In genomic region chr10:14518141-14518540, GRCh38 we compare ENCODE assay signal across 15 cellular contexts.
DNase-seq lines count a peak whose midpoint lies in the region; ATAC-seq, FAIRE-seq and TF ChIP-seq lines count a peak whose summit lies in the region.
"Had no signal": no experiment of that assay in that cellular context is flagged by ENCODE, and none has a peak within 500 bp of the region (broad histone marks: within the 10 kb centered on the region; RNA-seq: fewer than 3 reads in every experiment).

No MANE protein-coding gene starts in this region.

- DNase-seq in HepG2 (ENCODE audit: low spot score) (no peak), right lobe of liver (no peak), IMR-90 (no peak), left colon (no peak), COLO668 (lab: John Stamatoyannopoulos, UW; ENCODE audit: unreplicated experiment) (no peak), frontal cortex (ENCODE audit: low spot score in 2 of 2) (no peak), chondrocyte (ENCODE audit: low spot score) (no peak)
- DNase-seq: CD8-positive, alpha-beta memory T cell; DMS153; DMS79; GDM1; GOT3; H9 had no signal

- H4K5ac ChIP-seq in IMR-90 (ENCODE audit: low read depth, low read length), result no peak overlapping the region

- H3K14ac ChIP-seq in IMR-90 (replicated peaks; ENCODE audit: low read depth, low read length), result no peak overlapping the region

- no peak overlapping the region for H3K56ac ChIP-seq in IMR-90 (ENCODE audit: extremely low read depth, insufficient read depth, low read length)

- peaks cover 12% of the 10 kb centered on the region for H3K36me3 Mint-ChIP-seq in chondrocyte (ENCODE audit: low read depth)

- H3K36me3 ChIP-seq in HepG2 (replicated peaks in 1 of 2; ENCODE audit: control insufficient read depth in 1 of 2, insufficient read depth in 2 of 2, low read length in 2 of 2), result peaks cover 14 to 28% of the 10 kb centered on the region in 2 experiments; a peak in 4 of 5 replicates
- H3K36me3 ChIP-seq in right lobe of liver, result peaks cover 0 to 37% (median 19%) of the 10 kb centered on the region in 4 donors
- peaks cover 30% of the 10 kb centered on the region for H3K36me3 ChIP-seq in IMR-90 (ENCODE audit: control insufficient read depth, insufficient read depth, low read length)

- no peak overlapping the region for H2BK15ac ChIP-seq in IMR-90 (ENCODE audit: low read depth, low read length)

- H3K4me3 ChIP-seq in HepG2 (replicated peaks in 1 of 3; ENCODE audit: insufficient read depth in 1 of 3, low read depth in 2 of 3, low read length in 3 of 3) (no peak overlapping the region), right lobe of liver (no peak overlapping the region), IMR-90 (ENCODE audit: insufficient read depth, low read depth, low read length) (no peak overlapping the region)
- H3K4me3 ChIP-seq: BLaER1 treated with 17β-estradiol and CSF1 and Interleukin-3, amounts not matched to agents 10 nM and 100 nM had no signal

- H2AK9ac ChIP-seq in IMR-90 (replicated peaks; ENCODE audit: low read depth, low read length, poor library complexity), result no peak overlapping the region

- H3K9me1 ChIP-seq in IMR-90 (ENCODE audit: insufficient read depth, low read length), result peaks cover 5% of the 10 kb centered on the region

- BruUV-seq in HepG2 (replicated peaks; lab: Mats Ljungman, UMichigan) (no TSS peak), IMR-90 (replicated peaks; lab: Mats Ljungman, UMichigan) (no TSS peak)

- ATAC-seq in HepG2 (no peak), right lobe of liver (no peak), IMR-90 (ENCODE audit: low read depth) (no peak), left colon (peak; percentile 69)

- no peak overlapping the region for H3K4ac ChIP-seq in IMR-90 (ENCODE audit: low read depth, low read length)

- H3K9ac ChIP-seq in HepG2 (ENCODE audit: insufficient read depth, low read depth, low read length), result no peak overlapping the region
- H3K9ac ChIP-seq in IMR-90 (ENCODE audit: low read depth, low read length), result no peak overlapping the region
- H3K9ac ChIP-seq: BLaER1 treated with 17β-estradiol and CSF1 and Interleukin-3, amounts not matched to agents 10 nM and 100 nM had no signal

- H3K9me3 ChIP-seq in HepG2 (ENCODE audit: low read length) (no peaks in the 10 kb centered on the region), right lobe of liver (no peaks in the 10 kb centered on the region), IMR-90 (ENCODE audit: control insufficient read depth, insufficient read depth, low read length) (no peaks in the 10 kb centered on the region)

- POLR2A ChIA-PET in HepG2 (lab: Yijun Ruan, JAX) (no interaction called here), IMR-90 (lab: Charles Lee; ENCODE audit: unreplicated experiment) (no interaction called here)

- no peaks in the 10 kb centered on the region for H3K27me3 Mint-ChIP-seq in chondrocyte (ENCODE audit: low read depth)
- H3K27me3 Mint-ChIP-seq: B cell; CD8-positive, alpha-beta memory T cell had no signal

- FAIRE-seq in HepG2 (lab: Jason Lieb, UNC), result no peak
- no peak for FAIRE-seq in frontal cortex (lab: Jason Lieb, UNC)

- no peak overlapping the region for H2AK5ac ChIP-seq in IMR-90 (ENCODE audit: low read depth, low read length)

- H3K4me3 Mint-ChIP-seq in chondrocyte (ENCODE audit: unreplicated experiment), result no peak overlapping the region
- H3K4me3 Mint-ChIP-seq: B cell; CD8-positive, alpha-beta memory T cell; H9 had no signal

- H3K9me3 Mint-ChIP-seq in chondrocyte (ENCODE audit: low read depth), result no peaks in the 10 kb centered on the region
- H3K9me3 Mint-ChIP-seq: CD8-positive, alpha-beta memory T cell; H9 had no signal

- H4K91ac ChIP-seq in IMR-90 (ENCODE audit: insufficient read depth, low read depth, low read length), result no peak overlapping the region

- 98% methylated on average over 3 of the region's 3 CpGs for WGBS in HepG2 (ENCODE audit: low lambda C conversion rate)
- 88% methylated on average over 3 of the region's 3 CpGs for WGBS in right lobe of liver (ENCODE audit: insufficient coverage, low coverage, low lambda C conversion rate, missing lambda C conversion rate)
- no CpG with 5 or more reads among the region's 3 CpGs for WGBS in IMR-90 (ENCODE audit: extremely low coverage in 2 of 2, insufficient read length in 1 of 2), 2 experiments

- H3K4me1 ChIP-seq in HepG2 (ENCODE audit: insufficient read depth, low read length), result no peaks in the 10 kb centered on the region
- no peaks in the 10 kb centered on the region for H3K4me1 ChIP-seq in right lobe of liver
- H3K4me1 ChIP-seq in IMR-90 (ENCODE audit: control insufficient read depth, insufficient read depth, low read length), result no peaks in the 10 kb centered on the region
- H3K4me1 ChIP-seq: BLaER1 treated with 17β-estradiol and CSF1 and Interleukin-3, amounts not matched to agents 10 nM and 100 nM had no signal

- dilution Hi-C loops in IMR-90 (cut with HindIII; ENCODE audit: low sequenced_read_pairs, unreplicated experiment), result no loop called here

- no peak overlapping the region for H2BK20ac ChIP-seq in IMR-90 (ENCODE audit: low read depth, low read length)

- H3K27ac Mint-ChIP-seq in chondrocyte (ENCODE audit: unreplicated experiment), result no peak overlapping the region
- H3K27ac Mint-ChIP-seq: B cell, H9 had no signal

- TF ChIP-seq RAD21 in HepG2 (CRISPR knock-in tag; IDR thresholded peaks at IDR 0.05), result no peak
- no peak for TF ChIP-seq RAD21 in IMR-90 (IDR thresholded peaks at IDR 0.05; ENCODE audit: low read length)

- TF ChIP-seq POLR2A in HepG2 (IDR thresholded peaks at IDR 0.05; ENCODE audit: insufficient read depth in 1 of 2, low read depth in 2 of 2, low read length in 2 of 2) (no peak), right lobe of liver (IDR thresholded peaks at IDR 0.05) (no peak), IMR-90 (IDR thresholded peaks at IDR 0.05; ENCODE audit: low read depth, low read length) (no peak)

- CTCF ChIA-PET in HepG2 (lab: Yijun Ruan, JAX; ENCODE audit: low intra/inter-chr PET ratio, low total read pairs) (no interaction called here), IMR-90 (lab: Yijun Ruan, JAX) (no interaction called here)

- TF ChIP-seq EP300 in HepG2 (IDR thresholded peaks at IDR 0.05; ENCODE audit: low read depth in 2 of 2, low read length in 2 of 2) (no peak), HepG2 (CRISPR knock-in tag; IDR thresholded peaks at IDR 0.05; ENCODE audit: borderline replicate concordance) (no peak)

- H4K8ac ChIP-seq in IMR-90 (ENCODE audit: low read depth in 2 of 2, low read length in 2 of 2), result no peak overlapping the region

- intact Hi-C loops in HepG2 (cut with micrococcal nuclease; ENCODE audit: unreplicated experiment), result no loop called here
- intact Hi-C loops in right lobe of liver (cut with DNase I), result no loop called here
- intact Hi-C loops in IMR-90 (cut with micrococcal nuclease), result loop anchor here (10.0 kb wide), 1 partner anchor 587 kb away; no protein-coding TSS in a partner anchor
- intact Hi-C loops in left colon (cut with DNase I, micrococcal nuclease), result no loop called here

- H3K27ac ChIP-seq in HepG2 (ENCODE audit: extremely low read length, insufficient read depth, low read length) (no peak overlapping the region), right lobe of liver (no peak overlapping the region), IMR-90 (ENCODE audit: insufficient read depth, low read length) (no peak overlapping the region)
- H3K27ac ChIP-seq: BLaER1 treated with 17β-estradiol and CSF1 and Interleukin-3, amounts not matched to agents 10 nM and 100 nM had no signal

- 0 out of 2 replicates have a peak overlapping the region, but pooled peaks have one; percentile 16 for H3K23ac ChIP-seq in IMR-90 (ENCODE audit: low read depth, low read length)

- no peak overlapping the region for H2BK5ac ChIP-seq in IMR-90 (ENCODE audit: low read depth, low read length, poor library complexity, severe bottlenecking)

- H4K20me1 ChIP-seq in HepG2 (ENCODE audit: insufficient read depth, low read length) (no peaks in the 10 kb centered on the region), IMR-90 (ENCODE audit: insufficient read depth, low read length) (no peaks in the 10 kb centered on the region; the same call in 1 of the 2 replicates)

- H2BK120ac ChIP-seq in IMR-90 (ENCODE audit: low read depth, low read length), result no peak overlapping the region

- no peak overlapping the region for H3K18ac ChIP-seq in IMR-90 (ENCODE audit: low read depth, low read length)

- no peak overlapping the region for H3K4me2 ChIP-seq in HepG2 (ENCODE audit: low read depth, low read length)
- no peak overlapping the region for H3K4me2 ChIP-seq in IMR-90 (ENCODE audit: low read depth, low read length)
- H3K4me2 ChIP-seq: BLaER1 treated with 17β-estradiol and CSF1 and Interleukin-3, amounts not matched to agents 10 nM and 100 nM had no signal

- no peak for TF ChIP-seq CTCF in HepG2 (CRISPR knock-in tag; IDR thresholded peaks at IDR 0.05)
- TF ChIP-seq CTCF in right lobe of liver (IDR thresholded peaks at IDR 0.05), result no peak
- no peak for TF ChIP-seq CTCF in IMR-90 (conservative IDR thresholded peaks at IDR 0.05; ENCODE audit: low read depth, low read length)
- TF ChIP-seq CTCF in chondrocyte (IDR thresholded peaks at IDR 0.05), result no peak

- H3K79me1 ChIP-seq in IMR-90 (ENCODE audit: low read depth in 1 of 2, low read length in 2 of 2), result peaks cover 22 to 44% of the 10 kb centered on the region in 2 experiments

- no peaks in the 10 kb centered on the region for H3K4me1 Mint-ChIP-seq in chondrocyte (ENCODE audit: low read depth)

- H3K27me3 ChIP-seq in HepG2 (ENCODE audit: control insufficient read depth in 1 of 2, insufficient read depth in 2 of 2, low read length in 2 of 2) (no peaks in the 10 kb centered on the region), right lobe of liver (no peaks in the 10 kb centered on the region), IMR-90 (ENCODE audit: control insufficient read depth, insufficient read depth, low read length) (no peaks in the 10 kb centered on the region)
- H3K27me3 ChIP-seq: BLaER1 treated with 17β-estradiol and CSF1 and Interleukin-3, amounts not matched to agents 10 nM and 100 nM had no signal

- in situ Hi-C loops in HepG2 (cut with HindIII; ENCODE audit: extremely low pct_ligation_motif_present, low pct_unique_long_range_greater_than_20kb), result no loop called here
- in situ Hi-C loops in IMR-90 (cut with MboI; ENCODE audit: low sequenced_read_pairs), result loop anchor here (25.0 kb wide), 1 partner anchor 569 kb away; the partner anchor contains the start of genes ACBD7 and RPP38

- H3K79me2 ChIP-seq in HepG2 (ENCODE audit: insufficient read depth, low read length), result no peaks in the 10 kb centered on the region

- H2AFZ ChIP-seq in HepG2 (ENCODE audit: low read length) (no peak overlapping the region), IMR-90 (replicated peaks; ENCODE audit: low read length, poor library complexity) (no peak overlapping the region)

TF ChIP-seq in IMR-90, 13 proteins besides CTCF, POLR2A, EP300 and RAD21 (continues in another document):
- TF ChIP-seq USF2 (IDR thresholded peaks at IDR 0.05; ENCODE audit: low read depth, low read length), result no peak
- no peak for TF ChIP-seq RCOR1 (IDR thresholded peaks at IDR 0.05; ENCODE audit: insufficient replicate concordance, low read length)
